7 cellular contexts compared by ENCODE assay signal in the genomic region with DNA sequence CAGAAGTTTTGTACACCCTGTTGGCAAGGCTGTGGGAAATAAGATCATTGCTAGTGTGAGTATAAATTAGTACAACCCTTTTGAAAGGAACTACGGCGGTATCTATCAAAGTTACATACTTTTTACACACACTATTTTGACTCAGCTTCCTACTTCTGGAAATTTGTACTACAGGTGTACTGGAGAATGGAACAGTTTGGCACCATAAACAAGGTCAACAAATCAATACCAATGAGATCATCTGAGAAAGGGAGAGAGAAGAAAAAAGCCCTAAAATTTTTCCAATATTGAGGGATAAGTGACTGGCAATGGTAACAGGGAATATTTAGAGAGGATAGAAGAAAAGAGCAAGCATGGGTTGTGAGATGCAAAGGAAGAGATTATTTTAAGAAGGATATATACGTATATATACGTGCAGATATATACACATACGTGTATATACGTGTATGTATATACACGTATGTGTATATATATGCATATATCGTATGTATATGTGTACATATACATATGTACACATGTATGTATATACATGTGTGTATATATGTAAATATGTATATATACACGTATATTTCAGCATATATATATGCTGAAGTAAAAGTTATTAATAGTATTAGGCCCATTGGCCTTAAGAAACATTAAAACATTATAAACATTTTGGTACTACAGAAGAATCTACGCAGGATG.
"Had no signal": no experiment of that assay in that cellular context is flagged by ENCODE, and none has a peak within 500 bp of the region (broad histone marks: within the 10 kb centered on the region; RNA-seq: fewer than 3 reads in every experiment).

No MANE protein-coding gene starts in this region.

- H3K9ac ChIP-seq: GM23248 had no signal

- H3K27ac ChIP-seq: GM23248 had no signal

- H2AFZ ChIP-seq: GM23248 had no signal

- FAIRE-seq: H54, HTR-8/SVneo had no signal

- DNase-seq: GM23248, GOT3, H9, HCEC 1CT, KG1 had no signal

- H3K4me3 ChIP-seq: GM23248 had no signal
